Comparison of ENCODE assay signal across 32 cellular contexts in genomic region chr4:174580597-174580996, GRCh38. TPM values are rescaled to one million over a fixed set of nuclear protein-coding genes. Genes with fewer than 3 reads are reported as not detected.
A peak's percentile ranks its signal among the peaks of the same experiment; 100 is the strongest.
DNase-seq lines count a peak whose midpoint lies in the region; ATAC-seq and TF ChIP-seq lines count a peak whose summit lies in the region.
"Had no signal": no experiment of that assay in that cellular context is flagged by ENCODE, and none has a peak within 500 bp of the region (broad histone marks: within the 10 kb centered on the region; RNA-seq: fewer than 3 reads in every experiment).

No MANE protein-coding gene starts in this region.

- no peak overlapping the region for H3K27ac ChIP-seq in ACC112 (ENCODE audit: low read depth, low read length)
- H3K27ac ChIP-seq in left lung = no peak overlapping the region
- H3K27ac ChIP-seq in Karpas-422 (ENCODE audit: low read length) = no peak overlapping the region
- H3K27ac ChIP-seq: body of pancreas, gastrocnemius medialis, HL-60, prostate gland, tibial artery, VCaP had no signal

- H3K9me3 ChIP-seq in left lung (no peaks in the 10 kb centered on the region), Karpas-422 (ENCODE audit: low read length) (no peaks in the 10 kb centered on the region)
- H3K9me3 ChIP-seq: body of pancreas, gastrocnemius medialis, prostate gland, tibial artery had no signal

- DNase-seq in NCI-H226 (peak; percentile 39), epithelial cell of esophagus (ENCODE audit: low read depth) (peak; percentile 17), left lung (no peak), hepatic stellate cell (ENCODE audit: low spot score) (no peak), Karpas-422 (no peak)
- DNase-seq: activated CD4-positive, alpha-beta T cell treated with anti-CD3 and anti-CD28 coated beads for 48 hours; activated T-cell treated with anti-CD3 and anti-CD28 coated beads, Interleukin-2, amount 50 U/mL, for 1 hour; AML-193; body of pancreas; CD4-positive, alpha-beta memory T cell; DMS153; effector CD4-positive, alpha-beta T cell; gastrocnemius medialis; hypothalamus; immature natural killer cell; midbrain; naive thymus-derived CD8-positive, alpha-beta T cell; NCI-H1048; NCI-H1694; NCI-H524; nucleus accumbens; PC-3; stimulated activated CD8-positive, alpha-beta memory T cell treated with anti-CD3 and anti-CD28 coated beads, Interleukin-4, amount 100 ng/mL, for 48 hours; stimulated activated naive CD8-positive, alpha-beta T cell treated with anti-CD3 and anti-CD28 coated beads, Interleukin-15, amount 100 ng/mL, for 72 hours; T-helper 2 cell; tibial artery had no signal

- peak overlapping the region; percentile 19 for H2AFZ ChIP-seq in ACC112 (ENCODE audit: low read length, unreplicated experiment)
- no peak overlapping the region for H2AFZ ChIP-seq in Karpas-422 (ENCODE audit: low read length)

- H3K79me2 ChIP-seq in ACC112 (ENCODE audit: control insufficient read depth, insufficient read depth, low read length, unreplicated experiment) = no peaks in the 10 kb centered on the region
- H3K79me2 ChIP-seq in Karpas-422 (ENCODE audit: low read length) = no peaks in the 10 kb centered on the region

- H3K4me1 ChIP-seq in ACC112 (ENCODE audit: control insufficient read depth, insufficient read depth, low read length, unreplicated experiment) (peaks cover 32% of the 10 kb centered on the region), left lung (peaks cover 0 to 15% of the 10 kb centered on the region in 2 donors), Karpas-422 (ENCODE audit: low read length) (no peaks in the 10 kb centered on the region)
- H3K4me1 ChIP-seq: body of pancreas, gastrocnemius medialis, prostate gland, tibial artery had no signal

- TF ChIP-seq CTCF in epithelial cell of esophagus (IDR thresholded peaks at IDR 0.05; ENCODE audit: insufficient read depth, low read depth, low read length, missing control alignments) (no peak), left lung (IDR thresholded peaks at IDR 0.05) (no peak)

- no peak overlapping the region for H3K9ac ChIP-seq in Karpas-422 (ENCODE audit: low read length)

- intact Hi-C loops in left lung (cut with DNase I) = no loop called here

- no peak overlapping the region for H3K4me2 ChIP-seq in Karpas-422 (ENCODE audit: low read depth, low read length, poor library complexity, severe bottlenecking)

- ATAC-seq in left lung = peak; percentile 56
- no peak for ATAC-seq in HG02610 (IDR thresholded peaks at IDR 0.05; ENCODE audit: unreplicated experiment)
- ATAC-seq in GM18861 (IDR thresholded peaks at IDR 0.05; ENCODE audit: unreplicated experiment) = no peak
- ATAC-seq: body of pancreas; naive thymus-derived CD8-positive, alpha-beta T cell; PC-3; stimulated activated naive CD8-positive, alpha-beta T cell treated with anti-CD3 and anti-CD28 coated beads, Interleukin-15, amount 100 ng/mL, for 72 hours had no signal

- H3K9me2 ChIP-seq in Karpas-422 (replicated peaks; ENCODE audit: insufficient read depth, low read length) = no peaks in the 10 kb centered on the region

- H4K20me1 ChIP-seq in Karpas-422 (ENCODE audit: insufficient read depth, low read depth, low read length) = no peaks in the 10 kb centered on the region

- H3K27me3 ChIP-seq in ACC112 (ENCODE audit: insufficient read depth, low read length) (no peaks in the 10 kb centered on the region), left lung (no peaks in the 10 kb centered on the region), Karpas-422 (ENCODE audit: low read length) (no peaks in the 10 kb centered on the region)
- H3K27me3 ChIP-seq: body of pancreas, gastrocnemius medialis, tibial artery had no signal

- H3K4me3 ChIP-seq in ACC112 (ENCODE audit: low read depth, low read length) (0 out of 2 replicates have a peak overlapping the region, but pooled peaks have one; percentile 13), epithelial cell of esophagus (ENCODE audit: low read length) (no peak overlapping the region), left lung (no peak overlapping the region), Karpas-422 (ENCODE audit: low read length) (no peak overlapping the region)
- H3K4me3 ChIP-seq: body of pancreas, gastrocnemius medialis, prostate gland, tibial artery had no signal

- no peaks in the 10 kb centered on the region for H3K36me3 ChIP-seq in ACC112 (ENCODE audit: insufficient read depth, low read length)
- no peaks in the 10 kb centered on the region for H3K36me3 ChIP-seq in left lung
- no peaks in the 10 kb centered on the region for H3K36me3 ChIP-seq in Karpas-422 (ENCODE audit: insufficient read depth, low read length)
- H3K36me3 ChIP-seq: gastrocnemius medialis, prostate gland, tibial artery had no signal

RNA-seq across cellular contexts. Expression of gene HPGD, which starts 58.3 kb away (rescaled TPM):
- 10 to 100 TPM; 45.4 to 62.6 TPM for total RNA-seq in left lung
- not detected in 2 replicates for total RNA-seq in Karpas-422 (2014; rRNA removed; shearing (Covaris generic); ENCODE audit: low replicate concordance)

Comparison
In these comparisons a context has a peak if more than half of its experiments do, and no peak if none do; other contexts are left out.
1. DNase-seq: peak in NCI-H226 (single experiment) and epithelial cell of esophagus (single experiment); none in left lung (0 of 2), hepatic stellate cell (single experiment) and Karpas-422 (single experiment).
2. RNA of gene HPGD, which starts 58.3 kb away (total RNA-seq): 45.4 to 62.6 TPM in left lung; not detected in Karpas-422; every median in the first group is over 10 times any median in the second.